In the genomic region with DNA sequence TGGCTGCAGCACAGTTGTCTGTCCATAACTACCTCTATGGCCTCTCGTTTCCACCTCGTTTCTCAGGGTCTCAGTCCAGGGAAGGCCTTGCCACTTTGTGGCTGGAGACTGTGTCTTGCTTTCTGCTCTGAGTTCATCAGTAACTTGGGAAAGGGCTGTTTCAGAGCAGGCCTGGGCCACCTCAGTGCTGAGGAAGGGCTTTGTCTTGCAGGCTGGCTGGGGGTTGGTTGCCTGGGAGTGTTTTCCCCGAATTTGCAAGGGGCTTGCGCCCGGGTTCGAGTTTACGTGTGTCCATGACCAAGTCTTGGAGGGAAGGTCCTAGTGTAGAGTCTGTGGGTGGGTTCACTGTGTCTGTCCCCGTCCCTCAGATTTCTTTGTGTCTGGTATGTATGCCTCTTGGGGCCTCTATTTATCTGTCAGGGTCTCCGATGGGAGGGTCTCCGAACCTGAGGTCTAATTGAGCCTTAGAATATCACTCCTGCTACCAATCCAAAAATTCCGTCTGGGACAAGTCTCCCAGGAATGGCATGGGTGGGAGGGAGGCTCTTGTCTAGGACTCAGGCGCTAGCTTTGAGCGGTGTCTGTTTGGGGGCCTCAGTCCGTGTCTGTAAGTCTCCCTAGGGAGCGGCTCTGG, we compare ENCODE assay signal across 6 cellular contexts. TPM values are rescaled to one million over a fixed set of nuclear protein-coding genes. Genes with fewer than 3 reads are reported as not detected.
DNase-seq lines count a peak whose midpoint lies in the region; ATAC-seq, FAIRE-seq and TF ChIP-seq lines count a peak whose summit lies in the region.

No MANE protein-coding gene starts in this region.

- DNase-seq in HFF-Myc (ENCODE audit: extremely low read depth, low read depth) (no peak), pancreas (no peak), NCI-H2196 treated with DMSO at 0.1 percent for 48 hours (lab: John Stamatoyannopoulos, UW; ENCODE audit: unreplicated experiment) (no peak)
- no peak for DNase-seq in activated CD8-positive, alpha-beta memory T cell treated with anti-CD3 and anti-CD28 coated beads, Interleukin-2, amount 10 ng/mL, durations not matched to agents 7 days and 5 days
- no peak for DNase-seq in central memory CD4-positive, alpha-beta T cell

- peak overlapping the region; percentile 52 to 57 for H3K9ac ChIP-seq in duodenal mucosa (ENCODE audit: low read depth in 1 of 2, low read length in 2 of 2)

- ATAC-seq in pancreas = no peak
- no peak for ATAC-seq in activated CD8-positive, alpha-beta memory T cell treated with anti-CD3 and anti-CD28 coated beads, Interleukin-2, amount 10 ng/mL, durations not matched to agents 7 days and 5 days

- H3K27ac Mint-ChIP-seq in activated CD8-positive, alpha-beta memory T cell treated with anti-CD3 and anti-CD28 coated beads, Interleukin-2, amount 10 ng/mL, durations not matched to agents 7 days and 5 days = no peak overlapping the region

- no peak for TF ChIP-seq CTCF in HFF-Myc (IDR thresholded peaks at IDR 0.05; ENCODE audit: low read depth, low read length, missing control alignments)
- TF ChIP-seq CTCF in pancreas (IDR thresholded peaks at IDR 0.05) = no peak

- H3K4me3 Mint-ChIP-seq in activated CD8-positive, alpha-beta memory T cell treated with anti-CD3 and anti-CD28 coated beads, Interleukin-2, amount 10 ng/mL, durations not matched to agents 7 days and 5 days = no peak overlapping the region

- peaks cover 4 to 33% of the 10 kb centered on the region in 2 donors for H3K4me1 ChIP-seq in duodenal mucosa (ENCODE audit: control insufficient read depth in 1 of 2, insufficient read depth in 2 of 2, low read length in 2 of 2)
- H3K4me1 ChIP-seq in pancreas = peaks cover 0 to 7% (median 3%) of the 10 kb centered on the region in 3 donors

- 48 to 54% methylated on average over 15 of the region's 15 CpGs for WGBS in pancreas, 2 donors

- H3K27me3 ChIP-seq in duodenal mucosa (ENCODE audit: control insufficient read depth in 1 of 2, insufficient read depth in 2 of 2, low read length in 2 of 2) (peaks cover 0 to 5% of the 10 kb centered on the region in 2 donors), pancreas (no peaks in the 10 kb centered on the region)

- H3K27ac ChIP-seq in duodenal mucosa (ENCODE audit: low read depth, low read length) = peak overlapping the region; percentile 74
- peak overlapping the region in 2 of 4 donors; percentile 2 to 51 for H3K27ac ChIP-seq in pancreas

- peaks cover 39% of the 10 kb centered on the region for H3K27me3 Mint-ChIP-seq in activated CD8-positive, alpha-beta memory T cell treated with anti-CD3 and anti-CD28 coated beads, Interleukin-2, amount 10 ng/mL, durations not matched to agents 7 days and 5 days

- no peaks in the 10 kb centered on the region for H3K9me3 Mint-ChIP-seq in activated CD8-positive, alpha-beta memory T cell treated with anti-CD3 and anti-CD28 coated beads, Interleukin-2, amount 10 ng/mL, durations not matched to agents 7 days and 5 days (ENCODE audit: low read depth)

- no peak for FAIRE-seq in pancreas (lab: Jason Lieb, UNC)

- peaks cover 3% of the 10 kb centered on the region for H3K36me3 Mint-ChIP-seq in activated CD8-positive, alpha-beta memory T cell treated with anti-CD3 and anti-CD28 coated beads, Interleukin-2, amount 10 ng/mL, durations not matched to agents 7 days and 5 days

- CTCF ChIA-PET in activated CD8-positive, alpha-beta memory T cell treated with anti-CD3 and anti-CD28 coated beads, Interleukin-2, amount 10 ng/mL, durations not matched to agents 7 days and 5 days (lab: Charles Lee) = interaction anchor here (1.9 kb wide), 1 partner anchor 11 kb away, joined by 7 read pairs; no protein-coding TSS in a partner anchor

- intact Hi-C loops in pancreas (cut with DNase I) = no loop called here

- H3K4me1 Mint-ChIP-seq in activated CD8-positive, alpha-beta memory T cell treated with anti-CD3 and anti-CD28 coated beads, Interleukin-2, amount 10 ng/mL, durations not matched to agents 7 days and 5 days = peaks cover 29% of the 10 kb centered on the region

- H3K4me3 ChIP-seq in HFF-Myc (replicated peaks; ENCODE audit: low read depth, low read length) (peak overlapping the region; percentile 68), duodenal mucosa (ENCODE audit: low read depth in 1 of 2, low read length in 2 of 2) (peak overlapping the region; percentile 54 to 60), pancreas (peak overlapping the region in 3 of 4 donors; percentile 18 to 50 (median 27))

- peaks cover 0 to 15% of the 10 kb centered on the region in 2 donors for H3K36me3 ChIP-seq in duodenal mucosa (ENCODE audit: control insufficient read depth in 1 of 2, insufficient read depth in 2 of 2, low read length in 2 of 2)
- H3K36me3 ChIP-seq in pancreas = no peaks in the 10 kb centered on the region

- no peaks in the 10 kb centered on the region for H3K9me3 ChIP-seq in duodenal mucosa (ENCODE audit: control insufficient read depth in 1 of 2, low read length in 2 of 2)
- H3K9me3 ChIP-seq in pancreas = no peaks in the 10 kb centered on the region

RNA-seq across cellular contexts. Expression of gene TGFB1I1, which starts 0.6 kb away (rescaled TPM):
- total RNA-seq in pancreas = 10 to 100 TPM in 1 of 6 donors, 1 to 10 TPM in 5; 1.1 to 13.2 (median 4.6) TPM
- polyA plus RNA-seq in pancreas = 1 to 10 TPM; 8.6 TPM
- total RNA-seq in activated CD8-positive, alpha-beta memory T cell treated with anti-CD3 and anti-CD28 coated beads, Interleukin-2, amount 10 ng/mL, durations not matched to agents 7 days and 5 days = 1 to 10 TPM in 1 of 2 experiments, under 1 TPM in 1; 0.67 to 1.0 TPM

RNA-seq across cellular contexts. Expression of gene SLC5A2, which starts 11.6 kb away (rescaled TPM):
- under 1 TPM; 0.35 to 0.84 (median 0.54) TPM for total RNA-seq in pancreas
- 1 to 10 TPM; 2.8 to 4.9 TPM for polyA plus RNA-seq in pancreas
- not detected for total RNA-seq in activated CD8-positive, alpha-beta memory T cell treated with anti-CD3 and anti-CD28 coated beads, Interleukin-2, amount 10 ng/mL, durations not matched to agents 7 days and 5 days

RNA-seq across cellular contexts. Expression of gene ARMC5, which starts 12.1 kb away (rescaled TPM):
- 1 to 10 TPM; 2.3 to 6.2 (median 4.3) TPM for total RNA-seq in pancreas
- polyA plus RNA-seq in pancreas = 10 to 100 TPM; 16.6 to 18.1 TPM
- total RNA-seq in activated CD8-positive, alpha-beta memory T cell treated with anti-CD3 and anti-CD28 coated beads, Interleukin-2, amount 10 ng/mL, durations not matched to agents 7 days and 5 days = 10 to 100 TPM; 19.2 to 22.2 TPM

RNA-seq across cellular contexts. Expression of gene ZNF843, which starts 28.8 kb away (rescaled TPM):
- 1 to 10 TPM; 2.0 to 3.4 (median 2.1) TPM for total RNA-seq in pancreas
- polyA plus RNA-seq in pancreas = 1 to 10 TPM; 1.1 to 1.5 TPM
- under 1 TPM; 0.16 to 0.29 TPM for total RNA-seq in activated CD8-positive, alpha-beta memory T cell treated with anti-CD3 and anti-CD28 coated beads, Interleukin-2, amount 10 ng/mL, durations not matched to agents 7 days and 5 days

RNA-seq across cellular contexts. Expression of gene RUSF1, which starts 36.8 kb away (rescaled TPM):
- total RNA-seq in pancreas = 10 to 100 TPM; 39.9 to 60.9 (median 46.8) TPM
- polyA plus RNA-seq in pancreas = 10 to 100 TPM; 88.1 to 96.7 TPM
- 10 to 100 TPM; 32.8 to 37.7 TPM for total RNA-seq in activated CD8-positive, alpha-beta memory T cell treated with anti-CD3 and anti-CD28 coated beads, Interleukin-2, amount 10 ng/mL, durations not matched to agents 7 days and 5 days
